Comparison of ENCODE assay signal across 8 cellular contexts in the genomic region with DNA sequence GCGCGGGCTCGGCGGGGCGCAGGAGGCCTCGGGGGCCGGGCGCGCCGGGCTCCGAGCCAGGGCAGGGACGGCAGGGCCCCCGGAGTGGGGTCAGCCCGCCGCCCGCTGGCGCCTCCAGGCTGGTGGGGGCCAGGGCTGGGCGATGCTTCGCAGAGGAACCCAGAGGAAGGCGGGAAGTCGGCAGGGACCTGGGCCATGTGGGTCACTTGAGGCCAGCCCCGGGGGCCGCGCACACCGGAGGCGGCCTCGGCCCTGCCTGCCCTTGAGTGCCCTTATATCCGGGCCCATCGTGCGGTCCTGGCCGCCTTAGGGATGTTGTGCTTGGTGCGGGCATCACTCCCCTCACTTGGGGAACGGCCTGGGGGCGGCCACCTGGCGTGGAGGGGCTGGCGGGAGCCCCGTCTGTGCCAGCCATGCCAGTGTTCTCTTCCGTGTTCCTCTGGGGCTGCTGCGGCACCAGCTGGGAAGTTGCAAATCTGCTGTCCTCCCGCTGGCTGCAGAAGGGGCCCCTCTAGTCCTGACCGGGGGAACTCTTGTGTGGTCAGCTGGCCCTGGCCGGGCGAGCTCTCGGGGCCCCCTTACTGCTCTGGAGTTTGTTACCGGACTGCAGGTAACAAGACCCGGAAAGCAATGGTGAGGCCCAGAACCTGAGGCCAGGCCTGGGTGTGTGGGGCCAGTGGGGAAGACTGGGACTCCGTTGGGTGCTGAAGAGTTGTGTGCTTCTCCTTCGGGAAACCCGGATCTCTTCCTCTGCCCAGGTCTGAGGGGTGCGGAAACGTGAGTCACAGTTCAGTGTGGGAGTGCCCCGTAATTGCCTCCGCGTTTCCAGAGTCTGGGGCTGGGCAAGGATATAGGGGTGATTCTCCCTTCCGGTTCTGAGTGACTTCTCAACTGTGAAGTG. TPM values are rescaled to one million over a fixed set of nuclear protein-coding genes. Genes with fewer than 3 reads are reported as not detected.
DNase-seq lines count a peak whose midpoint lies in the region; ATAC-seq and TF ChIP-seq lines count a peak whose summit lies in the region.

No MANE protein-coding gene starts in this region.

- intact Hi-C loops in activated CD4-positive, alpha-beta T cell treated with anti-CD3 and anti-CD28 coated beads, Interleukin-2, amount 10 ng/mL, durations not matched to agents 24 days and 14 days (cut with micrococcal nuclease) = no loop called here
- intact Hi-C loops in posterior cingulate gyrus (cut with DNase I) = loop anchor here (10.0 kb wide), 1 partner anchor 56 kb away; no protein-coding TSS in a partner anchor

- H3K36me3 ChIP-seq in neural progenitor cell = no peaks in the 10 kb centered on the region

- peak; percentile 8 for ATAC-seq in GM19035 (IDR thresholded peaks at IDR 0.05; ENCODE audit: unreplicated experiment)

- H3K27me3 ChIP-seq in neural progenitor cell = no peaks in the 10 kb centered on the region

- TF ChIP-seq EP300 in Ishikawa (IDR thresholded peaks at IDR 0.05; ENCODE audit: borderline replicate concordance) = no peak

- H3K27ac ChIP-seq in neural progenitor cell = no peak overlapping the region

- peak; percentile 59 for DNase-seq in AG08395 (ENCODE audit: low spot score)
- DNase-seq in activated CD4-positive, alpha-beta T cell treated with anti-CD3 and anti-CD28 coated beads, Interleukin-2, amount 10 ng/mL, durations not matched to agents 24 days and 14 days = peak; percentile 79
- DNase-seq in erythroblast (lab: John Stamatoyannopoulos, UW) = peak; percentile 71 to 79
- DNase-seq in neural progenitor cell (ENCODE audit: low spot score) = peak; percentile 62
- no peak for DNase-seq in posterior cingulate gyrus
- DNase-seq in inferior parietal cortex (ENCODE audit: extremely low spot score) = no peak

- H3F3A ChIP-seq in neural progenitor cell (ENCODE audit: low read depth) = peaks cover 3% of the 10 kb centered on the region

- peaks cover 78% of the 10 kb centered on the region for H4K20me1 ChIP-seq in neural progenitor cell (ENCODE audit: low read depth)

- peak overlapping the region; percentile 94 for H3K4me3 Mint-ChIP-seq in activated CD4-positive, alpha-beta T cell treated with anti-CD3 and anti-CD28 coated beads, Interleukin-2, amount 10 ng/mL, durations not matched to agents 24 days and 14 days
- H3K4me3 Mint-ChIP-seq in neural progenitor cell = peak overlapping the region; percentile 89

- peak; percentile 56 for TF ChIP-seq POLR2A in erythroblast (IDR thresholded peaks at IDR 0.05; ENCODE audit: low read length)

- peaks cover 65% of the 10 kb centered on the region for H3K79me2 ChIP-seq in neural progenitor cell (ENCODE audit: low read depth)

- TF ChIP-seq RAD21 in Ishikawa (IDR thresholded peaks at IDR 0.05; ENCODE audit: low read depth) = no peak

- peak overlapping the region; percentile 95 for H3K27ac Mint-ChIP-seq in activated CD4-positive, alpha-beta T cell treated with anti-CD3 and anti-CD28 coated beads, Interleukin-2, amount 10 ng/mL, durations not matched to agents 24 days and 14 days
- peak overlapping the region; percentile 33 for H3K27ac Mint-ChIP-seq in neural progenitor cell

- H2AFZ ChIP-seq in neural progenitor cell (replicated peaks) = no peak overlapping the region

- no peaks in the 10 kb centered on the region for H3K9me3 Mint-ChIP-seq in activated CD4-positive, alpha-beta T cell treated with anti-CD3 and anti-CD28 coated beads, Interleukin-2, amount 10 ng/mL, durations not matched to agents 24 days and 14 days
- no peaks in the 10 kb centered on the region for H3K9me3 Mint-ChIP-seq in neural progenitor cell

- no peak for TF ChIP-seq CTCF in neural progenitor cell (IDR thresholded peaks at IDR 0.05)

- H3K9ac ChIP-seq in neural progenitor cell = peak overlapping the region; percentile 57

- H3K27me3 Mint-ChIP-seq in activated CD4-positive, alpha-beta T cell treated with anti-CD3 and anti-CD28 coated beads, Interleukin-2, amount 10 ng/mL, durations not matched to agents 24 days and 14 days = no peaks in the 10 kb centered on the region
- peaks cover 9% of the 10 kb centered on the region for H3K27me3 Mint-ChIP-seq in neural progenitor cell (ENCODE audit: insufficient read depth, low read depth)

- peaks cover 18% of the 10 kb centered on the region for H3K4me1 Mint-ChIP-seq in activated CD4-positive, alpha-beta T cell treated with anti-CD3 and anti-CD28 coated beads, Interleukin-2, amount 10 ng/mL, durations not matched to agents 24 days and 14 days
- H3K4me1 Mint-ChIP-seq in neural progenitor cell = peaks cover 22% of the 10 kb centered on the region

- H3K4me1 ChIP-seq in neural progenitor cell = peaks cover 13% of the 10 kb centered on the region

- H3K9me3 ChIP-seq in neural progenitor cell (ENCODE audit: low read depth) = no peaks in the 10 kb centered on the region

- peaks cover 11% of the 10 kb centered on the region for H3K36me3 Mint-ChIP-seq in activated CD4-positive, alpha-beta T cell treated with anti-CD3 and anti-CD28 coated beads, Interleukin-2, amount 10 ng/mL, durations not matched to agents 24 days and 14 days (ENCODE audit: low read depth)
- peaks cover 2% of the 10 kb centered on the region for H3K36me3 Mint-ChIP-seq in neural progenitor cell

- H3K4me2 ChIP-seq in neural progenitor cell = peak overlapping the region; percentile 96

- peak overlapping the region; percentile 71 for H3K4me3 ChIP-seq in neural progenitor cell

TF ChIP-seq in Ishikawa, 13 proteins besides CTCF, POLR2A, EP300 and RAD21:
- TF ChIP-seq YY1 (IDR thresholded peaks at IDR 0.05; ENCODE audit: low read depth) = 0 out of 2 replicates have a peak, but pooled peaks have one; percentile 11
- TF ChIP-seq CREB1 (IDR thresholded peaks at IDR 0.05; ENCODE audit: low read depth) = no peak
- TF ChIP-seq MAX (IDR thresholded peaks at IDR 0.05) = peak; percentile 82
- no peak for TF ChIP-seq TEAD4 (IDR thresholded peaks at IDR 0.05)

RNA-seq across cellular contexts. Expression of gene CAPN15, which starts 0.8 kb away (rescaled TPM):
- total RNA-seq in activated CD4-positive, alpha-beta T cell treated with anti-CD3 and anti-CD28 coated beads, Interleukin-2, amount 10 ng/mL, durations not matched to agents 24 days and 14 days = 121 and 124 TPM in 2 replicates
- total RNA-seq in neural progenitor cell (ENCODE audit: low replicate concordance) = 6.8 and 41.0 TPM in 2 replicates

RNA-seq across cellular contexts. Expression of gene PRR35, which starts 31.8 kb away (rescaled TPM):
- total RNA-seq in activated CD4-positive, alpha-beta T cell treated with anti-CD3 and anti-CD28 coated beads, Interleukin-2, amount 10 ng/mL, durations not matched to agents 24 days and 14 days = not detected in 2 replicates
- total RNA-seq in neural progenitor cell (ENCODE audit: low replicate concordance) = not detected in 2 replicates

RNA-seq across cellular contexts. Expression of gene NHLRC4, which starts 38.4 kb away (rescaled TPM):
- 1.1 TPM in 2 replicates for total RNA-seq in activated CD4-positive, alpha-beta T cell treated with anti-CD3 and anti-CD28 coated beads, Interleukin-2, amount 10 ng/mL, durations not matched to agents 24 days and 14 days
- total RNA-seq in neural progenitor cell (ENCODE audit: low replicate concordance) = 0.28 TPM in 1 of 2 replicates, not detected in the other

RNA-seq across cellular contexts. Expression of gene PIGQ, which starts 41.4 kb away (rescaled TPM):
- total RNA-seq in activated CD4-positive, alpha-beta T cell treated with anti-CD3 and anti-CD28 coated beads, Interleukin-2, amount 10 ng/mL, durations not matched to agents 24 days and 14 days = 43.2 and 50.3 TPM in 2 replicates
- total RNA-seq in neural progenitor cell (ENCODE audit: low replicate concordance) = 16.1 and 60.7 TPM in 2 replicates

Comparison
In these comparisons a context has a peak if more than half of its experiments do, and no peak if none do; other contexts are left out.
1. DNase-seq: peak in AG08395 (single experiment), activated CD4-positive, alpha-beta T cell treated with anti-CD3 and anti-CD28 coated beads, Interleukin-2, amount 10 ng/mL, durations not matched to agents 24 days and 14 days (single experiment), erythroblast (2 of 2) and neural progenitor cell (single experiment); none in posterior cingulate gyrus (0 of 10) and inferior parietal cortex (single experiment).